8 cellular contexts compared by ENCODE assay signal in genomic region chr6:5004373-5005037, GRCh38. TPM values are rescaled to one million over a fixed set of nuclear protein-coding genes. Genes with fewer than 3 reads are reported as not detected.
DNase-seq lines count a peak whose midpoint lies in the region; ATAC-seq, FAIRE-seq and TF ChIP-seq lines count a peak whose summit lies in the region.

No MANE protein-coding gene starts in this region.

- ATAC-seq in body of pancreas, result no peak
- no peak for ATAC-seq in GM21717 (IDR thresholded peaks at IDR 0.05; ENCODE audit: unreplicated experiment)

- no peaks in the 10 kb centered on the region for H3K27me3 ChIP-seq in body of pancreas
- no peaks in the 10 kb centered on the region for H3K27me3 ChIP-seq in mucosa of rectum (ENCODE audit: control insufficient read depth in 2 of 2, insufficient read depth in 2 of 2, low read length in 2 of 2)

- WGBS in body of pancreas, 2 donors, result 55 to 64% methylated on average over 11 to 12 of the region's 12 CpGs

- peak overlapping the region in 1 of 2 donors; percentile 60 for H3K4me3 ChIP-seq in body of pancreas
- peak overlapping the region; percentile 91 to 98 for H3K4me3 ChIP-seq in mucosa of rectum (ENCODE audit: low read length in 2 of 2)

- peaks cover 5% of the 10 kb centered on the region for H3K4me1 ChIP-seq in body of pancreas
- H3K4me1 ChIP-seq in mucosa of rectum (ENCODE audit: control insufficient read depth in 2 of 2, insufficient read depth in 2 of 2, low read length in 2 of 2), result peaks cover 5% of the 10 kb centered on the region in 2 donors

- TF ChIP-seq CTCF in C4-2B (conservative IDR thresholded peaks at IDR 0.05), result no peak; the same call in 1 of the 2 replicates
- TF ChIP-seq CTCF in body of pancreas (IDR thresholded peaks at IDR 0.05), result no peak

- DNase-seq in HTR-8/SVneo (ENCODE audit: insufficient read length, low spot score) (peak; percentile 28), body of pancreas (no peak), NCI-H187 (lab: John Stamatoyannopoulos, UW) (no peak), putamen (ENCODE audit: low spot score) (no peak), cerebellar nuclear complex (lab: John Stamatoyannopoulos, UW) (no peak)

- no peak for TF ChIP-seq POLR2A in body of pancreas (IDR thresholded peaks at IDR 0.05)

- peak overlapping the region; percentile 75 to 86 for H3K9ac ChIP-seq in mucosa of rectum (ENCODE audit: low read depth in 1 of 2, low read length in 2 of 2)

- FAIRE-seq in HTR-8/SVneo (lab: Jason Lieb, UNC), result no peak

- intact Hi-C loops in body of pancreas (cut with DNase I), result no loop called here

- peak overlapping the region; percentile 65 for H3K27ac ChIP-seq in C4-2B
- H3K27ac ChIP-seq in body of pancreas, result peak overlapping the region; percentile 30 to 78 (median 70)
- peak overlapping the region; percentile 81 to 82 for H3K27ac ChIP-seq in mucosa of rectum (ENCODE audit: low read depth in 2 of 2, low read length in 2 of 2)

- H3K36me3 ChIP-seq in body of pancreas (replicated peaks in 1 of 2; ENCODE audit: insufficient read depth in 1 of 2, low read depth in 2 of 2) (no peaks in the 10 kb centered on the region), mucosa of rectum (ENCODE audit: control insufficient read depth in 2 of 2, insufficient read depth in 2 of 2, low read length in 2 of 2) (peaks cover 4 to 7% of the 10 kb centered on the region in 2 donors)

- H3K9me3 ChIP-seq in body of pancreas (no peaks in the 10 kb centered on the region), mucosa of rectum (ENCODE audit: control insufficient read depth in 2 of 2, low read length in 2 of 2) (no peaks in the 10 kb centered on the region)

RNA-seq across cellular contexts. Expression of gene RPP40, which starts 0.7 kb away (rescaled TPM):
- 1 to 10 TPM; 4.9 to 7.8 TPM for total RNA-seq in body of pancreas
